11 cellular contexts compared by ENCODE assay signal in genomic region chr12:110647669-110648068, GRCh38. TPM values are rescaled to one million over a fixed set of nuclear protein-coding genes. Genes with fewer than 3 reads are reported as not detected.
A peak's percentile ranks its signal among the peaks of the same experiment; 100 is the strongest.
DNase-seq lines count a peak whose midpoint lies in the region; ATAC-seq and TF ChIP-seq lines count a peak whose summit lies in the region.
"Had no signal": no experiment of that assay in that cellular context is flagged by ENCODE, and none has a peak within 500 bp of the region (broad histone marks: within the 10 kb centered on the region; RNA-seq: fewer than 3 reads in every experiment).

No MANE protein-coding gene starts in this region.

- POLR2A ChIA-PET in activated B cell treated with CpG ODN at 0.5 μM for 24 hours (lab: Charles Lee) = interaction anchor here (0.5 to 5.8 kb wide), 13 partner anchors 10 to 938 kb away, joined by 4 to 37 read pairs (median 12); partner anchors contain the start of genes RAD9B, TCTN1 and VPS29

- peak overlapping the region; percentile 87 for H3K27ac Mint-ChIP-seq in activated naive CD4-positive, alpha-beta T cell treated with anti-CD3 and anti-CD28 coated beads, Interleukin-2, amount 10 ng/mL, durations not matched to agents 7 days and 5 days
- peak overlapping the region; percentile 89 for H3K27ac Mint-ChIP-seq in activated B cell treated with CpG ODN at 0.5 μM for 24 hours
- H3K27ac Mint-ChIP-seq in stimulated activated naive CD8-positive, alpha-beta T cell treated with anti-CD3 and anti-CD28 coated beads, Interleukin-15, amount 100 ng/mL, for 72 hours = peak overlapping the region; percentile 19 to 75

- CTCF ChIA-PET in activated naive CD4-positive, alpha-beta T cell treated with anti-CD3 and anti-CD28 coated beads, Interleukin-2, amount 10 ng/mL, durations not matched to agents 7 days and 5 days (lab: Charles Lee) = no interaction called here
- CTCF ChIA-PET in activated B cell treated with CpG ODN at 0.5 μM for 24 hours (lab: Charles Lee) = interaction anchor here (0.6 kb wide), 1 partner anchor 27 kb away, joined by 3 read pairs; no protein-coding TSS in a partner anchor

- DNase-seq in activated naive CD4-positive, alpha-beta T cell treated with anti-CD3 and anti-CD28 coated beads, Interleukin-2, amount 10 ng/mL, durations not matched to agents 7 days and 5 days = peak; percentile 54
- no peak for DNase-seq in activated naive CD4-positive, alpha-beta T cell (lab: John Stamatoyannopoulos, UW)
- peak; percentile 56 for DNase-seq in activated B cell treated with CpG ODN at 0.5 μM for 24 hours
- DNase-seq in stimulated activated naive CD8-positive, alpha-beta T cell treated with anti-CD3 and anti-CD28 coated beads, Interleukin-15, amount 100 ng/mL, for 72 hours = peak in 1 of 2 donors; percentile 21
- DNase-seq in NCI-H2196 treated with DMSO at 0.1 percent for 48 hours (lab: John Stamatoyannopoulos, UW; ENCODE audit: unreplicated experiment) = no peak
- DNase-seq in NCI-H69 (lab: John Stamatoyannopoulos, UW) = no peak
- DNase-seq: cerebellar nuclear complex, NCI-H2171 treated with DMSO at 0.1 percent for 48 hours had no signal

- H3K4me3 Mint-ChIP-seq in activated naive CD4-positive, alpha-beta T cell treated with anti-CD3 and anti-CD28 coated beads, Interleukin-2, amount 10 ng/mL, durations not matched to agents 7 days and 5 days = peak overlapping the region; percentile 15
- H3K4me3 Mint-ChIP-seq in activated B cell treated with CpG ODN at 0.5 μM for 24 hours = peak overlapping the region; percentile 45
- H3K4me3 Mint-ChIP-seq in stimulated activated naive CD8-positive, alpha-beta T cell treated with anti-CD3 and anti-CD28 coated beads, Interleukin-15, amount 100 ng/mL, for 72 hours = peak overlapping the region; percentile 51 to 56

- intact Hi-C loops in activated B cell treated with CpG ODN at 0.5 μM for 24 hours (cut with micrococcal nuclease) = loop anchor here (1.0 to 5.0 kb wide), 5 partner anchors 14 to 42 kb away; partner anchors contain the start of genes HVCN1 and TCTN1

- no peaks in the 10 kb centered on the region for H3K9me3 Mint-ChIP-seq in activated naive CD4-positive, alpha-beta T cell treated with anti-CD3 and anti-CD28 coated beads, Interleukin-2, amount 10 ng/mL, durations not matched to agents 7 days and 5 days
- H3K9me3 Mint-ChIP-seq in activated B cell treated with CpG ODN at 0.5 μM for 24 hours = no peaks in the 10 kb centered on the region
- H3K9me3 Mint-ChIP-seq in stimulated activated naive CD8-positive, alpha-beta T cell treated with anti-CD3 and anti-CD28 coated beads, Interleukin-15, amount 100 ng/mL, for 72 hours = no peaks in the 10 kb centered on the region

- H3K4me1 Mint-ChIP-seq in activated naive CD4-positive, alpha-beta T cell treated with anti-CD3 and anti-CD28 coated beads, Interleukin-2, amount 10 ng/mL, durations not matched to agents 7 days and 5 days = peaks cover 37% of the 10 kb centered on the region
- H3K4me1 Mint-ChIP-seq in activated B cell treated with CpG ODN at 0.5 μM for 24 hours = peaks cover 96% of the 10 kb centered on the region
- peaks cover 64% of the 10 kb centered on the region for H3K4me1 Mint-ChIP-seq in stimulated activated naive CD8-positive, alpha-beta T cell treated with anti-CD3 and anti-CD28 coated beads, Interleukin-15, amount 100 ng/mL, for 72 hours

- no peaks in the 10 kb centered on the region for H3K27me3 Mint-ChIP-seq in activated naive CD4-positive, alpha-beta T cell treated with anti-CD3 and anti-CD28 coated beads, Interleukin-2, amount 10 ng/mL, durations not matched to agents 7 days and 5 days
- H3K27me3 Mint-ChIP-seq in activated B cell treated with CpG ODN at 0.5 μM for 24 hours = no peaks in the 10 kb centered on the region
- H3K27me3 Mint-ChIP-seq in stimulated activated naive CD8-positive, alpha-beta T cell treated with anti-CD3 and anti-CD28 coated beads, Interleukin-15, amount 100 ng/mL, for 72 hours = no peaks in the 10 kb centered on the region

- peaks cover 51% of the 10 kb centered on the region for H3K36me3 Mint-ChIP-seq in activated naive CD4-positive, alpha-beta T cell treated with anti-CD3 and anti-CD28 coated beads, Interleukin-2, amount 10 ng/mL, durations not matched to agents 7 days and 5 days
- peaks cover 79% of the 10 kb centered on the region for H3K36me3 Mint-ChIP-seq in activated B cell treated with CpG ODN at 0.5 μM for 24 hours (ENCODE audit: low read depth)

- TF ChIP-seq CTCF in activated B cell treated with CpG ODN at 0.5 μM for 24 hours (IDR thresholded peaks at IDR 0.05) = no peak

- ATAC-seq in HG02623 (IDR thresholded peaks at IDR 0.05; ENCODE audit: unreplicated experiment) = peak; percentile 56
- peak; percentile 82 for ATAC-seq in activated B cell treated with CpG ODN at 0.5 μM for 24 hours (ENCODE audit: low read depth)
- peak; percentile 93 for ATAC-seq in stimulated activated naive CD8-positive, alpha-beta T cell treated with anti-CD3 and anti-CD28 coated beads, Interleukin-15, amount 100 ng/mL, for 72 hours
- ATAC-seq in HG02884 (IDR thresholded peaks at IDR 0.05; ENCODE audit: unreplicated experiment) = no peak
- ATAC-seq: HCT116 had no signal

RNA-seq across cellular contexts. Expression of gene TCTN1, which starts 33.7 kb away (rescaled TPM):
- total RNA-seq in activated B cell treated with CpG ODN at 0.5 μM for 24 hours = 22.4 and 29.5 TPM in 2 replicates

RNA-seq across cellular contexts. Expression of gene HVCN1, which starts 41.2 kb away (rescaled TPM):
- total RNA-seq in activated B cell treated with CpG ODN at 0.5 μM for 24 hours = 80.7 and 83.9 TPM in 2 replicates

Comparison
In these comparisons a context has a peak if more than half of its experiments do, and no peak if none do; other contexts are left out.
1. DNase-seq: peak in activated naive CD4-positive, alpha-beta T cell treated with anti-CD3 and anti-CD28 coated beads, Interleukin-2, amount 10 ng/mL, durations not matched to agents 7 days and 5 days (single experiment) and activated B cell treated with CpG ODN at 0.5 μM for 24 hours (single experiment); none in activated naive CD4-positive, alpha-beta T cell (0 of 4), NCI-H2196 treated with DMSO at 0.1 percent for 48 hours (single experiment) and NCI-H69 (single experiment).
2. Peak in every context shown above with its lines, with median percentiles within 50 percentile points of each other: H3K27ac Mint-ChIP-seq and H3K4me3 Mint-ChIP-seq.